Comparison of ENCODE assay signal across 14 cellular contexts in genomic region chr13:93496985-93497673, GRCh38.
A peak's percentile ranks its signal among the peaks of the same experiment; 100 is the strongest.
DNase-seq lines count a peak whose midpoint lies in the region; ATAC-seq and TF ChIP-seq lines count a peak whose summit lies in the region.
"Had no signal": no experiment of that assay in that cellular context is flagged by ENCODE, and none has a peak within 500 bp of the region (broad histone marks: within the 10 kb centered on the region; RNA-seq: fewer than 3 reads in every experiment).

No MANE protein-coding gene starts in this region.

- BruUV-seq in A673 (replicated peaks; lab: Mats Ljungman, UMichigan) = no TSS peak

- H3K79me2 ChIP-seq in osteoblast (ENCODE audit: insufficient read depth, low read length) = no peaks in the 10 kb centered on the region
- H3K79me2 ChIP-seq: parathyroid adenoma had no signal

- no peaks in the 10 kb centered on the region for H3K36me3 ChIP-seq in A673 (ENCODE audit: insufficient read depth, low read length, poor library complexity, severe bottlenecking)
- no peaks in the 10 kb centered on the region for H3K36me3 ChIP-seq in osteoblast (ENCODE audit: insufficient read depth, low read length)
- H3K36me3 ChIP-seq: suprapubic skin had no signal

- DNase-seq in A673 (ENCODE audit: low spot score) (peak; percentile 97), NCI-H1048 (lab: John Stamatoyannopoulos, UW) (peak; percentile 40), NCI-H345 (lab: John Stamatoyannopoulos, UW) (peak; percentile 65), chondrocyte (ENCODE audit: low spot score) (no peak), lower leg skin (ENCODE audit: low spot score in 2 of 2) (no peak), osteoblast (ENCODE audit: insufficient read length, low spot score, missing footprints) (no peak), C1 segment of cervical spinal cord (lab: John Stamatoyannopoulos, UW) (no peak)
- DNase-seq: activated B cell treated with CpG ODN at 0.5 μM for 24 hours; activated naive CD4-positive, alpha-beta T cell treated with Interleukin-2 at 50 U/mL for 16 hours; CD8-positive, alpha-beta T cell; islet precursor cell had no signal

- no peaks in the 10 kb centered on the region for H3K9me3 Mint-ChIP-seq in chondrocyte (ENCODE audit: low read depth)
- H3K9me3 Mint-ChIP-seq: activated B cell treated with CpG ODN at 0.5 μM for 24 hours; CD8-positive, alpha-beta T cell had no signal

- peak overlapping the region; percentile 49 for H3K27ac Mint-ChIP-seq in chondrocyte (ENCODE audit: unreplicated experiment)
- H3K27ac Mint-ChIP-seq: activated B cell treated with CpG ODN at 0.5 μM for 24 hours; CD8-positive, alpha-beta T cell had no signal

- H3K27me3 ChIP-seq in A673 (replicated peaks; ENCODE audit: insufficient read depth, low read depth, low read length, poor library complexity) (no peaks in the 10 kb centered on the region), osteoblast (ENCODE audit: insufficient read depth, low read length) (no peaks in the 10 kb centered on the region)
- H3K27me3 ChIP-seq: suprapubic skin had no signal

- H3K27me3 Mint-ChIP-seq in chondrocyte (ENCODE audit: low read depth) = no peaks in the 10 kb centered on the region
- H3K27me3 Mint-ChIP-seq: activated B cell treated with CpG ODN at 0.5 μM for 24 hours had no signal

- H3K36me3 Mint-ChIP-seq in chondrocyte (ENCODE audit: low read depth) = peaks cover 2% of the 10 kb centered on the region
- H3K36me3 Mint-ChIP-seq: CD8-positive, alpha-beta T cell had no signal

- TF ChIP-seq CTCF in A673 (conservative IDR thresholded peaks at IDR 0.05; ENCODE audit: low read depth, low read length) (no peak), chondrocyte (IDR thresholded peaks at IDR 0.05) (no peak), lower leg skin (IDR thresholded peaks at IDR 0.05) (no peak), osteoblast (IDR thresholded peaks at IDR 0.05; ENCODE audit: extremely low read depth, low read depth, low read length) (no peak)

- no peak for ATAC-seq in GM21526 (IDR thresholded peaks at IDR 0.05; ENCODE audit: low FRiP score, unreplicated experiment)
- ATAC-seq: CD8-positive, alpha-beta T cell had no signal

- CTCF ChIA-PET in A673 (lab: Charles Lee) = no interaction called here

- H4K20me1 ChIP-seq in osteoblast (ENCODE audit: insufficient read depth, low read length) = no peaks in the 10 kb centered on the region

- H3K4me2 ChIP-seq in osteoblast (ENCODE audit: insufficient read depth, low read length) = no peak overlapping the region

- H3K27ac ChIP-seq in A673 (ENCODE audit: low read depth, low read length, poor library complexity, severe bottlenecking) (peak overlapping the region; percentile 40), osteoblast (ENCODE audit: low read depth, low read length) (no peak overlapping the region)
- H3K27ac ChIP-seq: parathyroid adenoma, suprapubic skin had no signal

- 39 to 43% methylated on average over 8 of the region's 8 CpGs for WGBS in lower leg skin, 2 donors

- peak overlapping the region; percentile 27 for H3K4me3 ChIP-seq in A673 (ENCODE audit: low read depth, low read length, poor library complexity, severe bottlenecking)
- no peak overlapping the region for H3K4me3 ChIP-seq in lower leg skin (ENCODE audit: low read depth, poor library complexity, severe bottlenecking)
- no peak overlapping the region for H3K4me3 ChIP-seq in osteoblast (ENCODE audit: insufficient read depth, low read length)

- intact Hi-C loops in A673 (cut with micrococcal nuclease; ENCODE audit: unreplicated experiment) = no loop called here
- intact Hi-C loops in lower leg skin (cut with DNase I; ENCODE audit: low total_unique reads) = no loop called here

- no peak overlapping the region for H3K4me3 Mint-ChIP-seq in chondrocyte (ENCODE audit: unreplicated experiment)
- H3K4me3 Mint-ChIP-seq: activated B cell treated with CpG ODN at 0.5 μM for 24 hours; CD8-positive, alpha-beta T cell had no signal

- H3K4me1 ChIP-seq in A673 (ENCODE audit: insufficient read depth, low read length, poor library complexity, severe bottlenecking) = peaks cover 37% of the 10 kb centered on the region
- no peaks in the 10 kb centered on the region for H3K4me1 ChIP-seq in osteoblast (ENCODE audit: insufficient read depth, low read length)
- H3K4me1 ChIP-seq: parathyroid adenoma, suprapubic skin had no signal

- H3K9me3 ChIP-seq in A673 (ENCODE audit: low read depth, low read length, poor library complexity, severe bottlenecking) = no peaks in the 10 kb centered on the region
- H3K9me3 ChIP-seq in osteoblast (ENCODE audit: low read depth, low read length) = no peaks in the 10 kb centered on the region
- H3K9me3 ChIP-seq: suprapubic skin had no signal

- TF ChIP-seq POLR2A in lower leg skin (IDR thresholded peaks at IDR 0.05) = no peak

- H2AFZ ChIP-seq in osteoblast (ENCODE audit: low read length) = no peak overlapping the region
- H2AFZ ChIP-seq: parathyroid adenoma had no signal

- H3K4me1 Mint-ChIP-seq in chondrocyte (ENCODE audit: low read depth) = peaks cover 42% of the 10 kb centered on the region
- H3K4me1 Mint-ChIP-seq: activated B cell treated with CpG ODN at 0.5 μM for 24 hours had no signal

- POLR2A ChIA-PET in A673 (lab: Charles Lee; ENCODE audit: low non-redundant PET) = no interaction called here

Comparison
In these comparisons a context has a peak if more than half of its experiments do, and no peak if none do; other contexts are left out.
1. DNase-seq: peak in A673 (single experiment), NCI-H1048 (single experiment) and NCI-H345 (single experiment); none in chondrocyte (single experiment), lower leg skin (0 of 2), osteoblast (single experiment) and C1 segment of cervical spinal cord (0 of 14).